In the genomic region with DNA sequence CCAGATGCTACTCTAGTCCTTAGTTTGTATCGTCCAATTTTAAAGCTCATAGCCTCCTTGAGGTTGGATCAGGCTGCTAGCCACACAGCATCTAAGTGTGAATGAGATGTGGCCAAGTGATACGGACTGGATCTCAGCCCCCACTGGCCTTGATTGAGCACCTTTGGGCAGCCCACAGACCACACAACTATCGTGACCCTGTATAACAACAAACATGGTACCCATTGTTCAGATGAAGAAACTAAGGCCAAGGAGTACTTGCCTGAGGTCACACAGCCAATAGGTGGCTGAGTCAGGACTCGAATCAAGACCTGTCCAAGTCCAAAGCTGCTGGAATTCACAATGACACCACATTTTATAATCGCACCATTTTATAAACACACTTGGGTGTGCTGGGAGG, we compare ENCODE assay signal across 7 cellular contexts.
"Had no signal": no experiment of that assay in that cellular context is flagged by ENCODE, and none has a peak within 500 bp of the region (broad histone marks: within the 10 kb centered on the region; RNA-seq: fewer than 3 reads in every experiment).

No MANE protein-coding gene starts in this region.

- DNase-seq: GM23248, GOT3, H9, HCEC 1CT, IMR-90, KBM-7 had no signal

- H2AFZ ChIP-seq: GM23248 had no signal

- H3K4me3 Mint-ChIP-seq: H9 had no signal

- FAIRE-seq: H54 had no signal

- H3K4me3 ChIP-seq: GM23248 had no signal

- H3K27ac ChIP-seq: GM23248 had no signal

- H3K9ac ChIP-seq: GM23248 had no signal
